ENCODE assay signal across 10 cellular contexts in the genomic region with DNA sequence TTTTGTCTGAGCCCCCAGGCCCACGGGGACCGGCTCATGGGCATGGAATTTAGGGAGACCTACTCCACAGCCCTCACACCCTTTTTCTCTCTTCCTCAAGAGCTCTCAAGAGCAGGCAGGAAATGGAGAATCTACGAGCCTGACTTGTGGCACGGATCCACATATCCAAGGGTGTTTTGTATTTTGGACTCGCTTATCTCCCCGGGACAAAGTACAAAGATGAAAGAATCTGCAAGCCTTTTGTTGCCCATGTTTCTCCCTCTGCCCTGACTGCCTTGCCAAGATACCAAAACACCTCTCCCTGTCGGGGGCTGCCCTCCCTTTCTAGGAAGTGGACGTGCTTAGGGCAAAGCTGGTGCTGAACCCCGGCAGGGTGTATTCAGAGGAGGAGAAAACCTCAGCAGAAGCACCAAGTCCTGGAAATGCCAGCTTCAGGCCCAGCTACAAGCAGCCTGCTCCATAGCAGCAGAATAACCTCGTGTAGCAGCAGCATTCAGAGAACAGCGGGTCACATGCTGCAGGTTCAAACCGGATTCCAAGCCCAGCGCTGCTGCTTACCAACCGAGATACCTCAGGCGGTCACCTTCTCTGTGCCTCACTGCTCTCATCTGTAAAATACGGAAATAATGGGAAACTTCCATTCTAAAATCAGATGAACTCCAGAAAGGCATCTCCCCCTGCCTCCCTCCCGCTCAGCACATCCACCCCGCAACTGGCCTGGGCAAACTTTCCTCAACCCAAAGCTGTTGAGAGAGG. TPM values are rescaled to one million over a fixed set of nuclear protein-coding genes. Genes with fewer than 3 reads are reported as not detected.
DNase-seq lines count a peak whose midpoint lies in the region; ATAC-seq and TF ChIP-seq lines count a peak whose summit lies in the region.
"Had no signal": no experiment of that assay in that cellular context is flagged by ENCODE, and none has a peak within 500 bp of the region (broad histone marks: within the 10 kb centered on the region; RNA-seq: fewer than 3 reads in every experiment).

No MANE protein-coding gene starts in this region.

- H3K4me3 Mint-ChIP-seq in HFFc6 (peak overlapping the region; percentile 7; the same call in 1 of the 2 replicates), progenitor cell of endocrine pancreas (ENCODE audit: low read depth) (no peak overlapping the region)
- H3K4me3 Mint-ChIP-seq: activated T-cell treated with anti-CD3 and anti-CD28 coated beads, Interleukin-2, amount 50 U/mL, for 72 hours had no signal

- no peak for ATAC-seq in GM19351 (IDR thresholded peaks at IDR 0.05; ENCODE audit: unreplicated experiment)
- ATAC-seq: activated T-cell treated with anti-CD3 and anti-CD28 coated beads, Interleukin-2, amount 50 U/mL, for 72 hours had no signal

- TF ChIP-seq CTCF in HFFc6 (IDR thresholded peaks at IDR 0.05) (no peak), VCaP (conservative IDR thresholded peaks at IDR 0.05) (no peak), left ventricle myocardium inferior (IDR thresholded peaks at IDR 0.05; ENCODE audit: borderline replicate concordance) (no peak), progenitor cell of endocrine pancreas (IDR thresholded peaks at IDR 0.05; ENCODE audit: unreplicated experiment) (no peak)

- intact Hi-C loops in left ventricle myocardium inferior (cut with micrococcal nuclease), result no loop called here

- no peaks in the 10 kb centered on the region for H3K27me3 ChIP-seq in left ventricle myocardium inferior (ENCODE audit: low read depth)

- DNase-seq in HFFc6 (no peak), left ventricle myocardium inferior (no peak), progenitor cell of endocrine pancreas (ENCODE audit: low spot score, unreplicated experiment) (no peak), germinal center (ENCODE audit: low spot score) (no peak), NAMALWA (ENCODE audit: low spot score) (no peak)
- DNase-seq in activated T-cell treated with anti-CD3 and anti-CD28 coated beads, Interleukin-2, amount 50 U/mL, for 48 hours, result no peak
- DNase-seq: activated T-cell treated with anti-CD3 and anti-CD28 coated beads, Interleukin-2, amount 50 U/mL, for 72 hours; Karpas-422 had no signal

- H3K27ac ChIP-seq in VCaP (peak overlapping the region; percentile 88), left ventricle myocardium inferior (replicated peaks) (peak overlapping the region; percentile 70)

- peak overlapping the region; percentile 29 for H3K4me3 ChIP-seq in left ventricle myocardium inferior

- H3K36me3 Mint-ChIP-seq in HFFc6 (ENCODE audit: low read depth) (no peaks in the 10 kb centered on the region), progenitor cell of endocrine pancreas (ENCODE audit: insufficient read depth) (peaks cover 6% of the 10 kb centered on the region)

- H3K4me1 Mint-ChIP-seq in HFFc6 (ENCODE audit: low read depth) (peaks cover 13% of the 10 kb centered on the region), progenitor cell of endocrine pancreas (ENCODE audit: low read depth) (peaks cover 21% of the 10 kb centered on the region)

- H3K36me3 ChIP-seq in left ventricle myocardium inferior, result peaks cover 13% of the 10 kb centered on the region

- no peaks in the 10 kb centered on the region for H3K9me3 Mint-ChIP-seq in HFFc6
- no peaks in the 10 kb centered on the region for H3K9me3 Mint-ChIP-seq in progenitor cell of endocrine pancreas (ENCODE audit: low read depth)
- H3K9me3 Mint-ChIP-seq: activated T-cell treated with anti-CD3 and anti-CD28 coated beads, Interleukin-2, amount 50 U/mL, for 72 hours had no signal

- H3K4me1 ChIP-seq in left ventricle myocardium inferior, result peaks cover 50% of the 10 kb centered on the region

- H3K27ac Mint-ChIP-seq in HFFc6, result peak overlapping the region; percentile 55
- peak overlapping the region; percentile 0 for H3K27ac Mint-ChIP-seq in progenitor cell of endocrine pancreas
- H3K27ac Mint-ChIP-seq: activated T-cell treated with anti-CD3 and anti-CD28 coated beads, Interleukin-2, amount 50 U/mL, for 72 hours had no signal

- peaks cover 9% of the 10 kb centered on the region for H3K27me3 Mint-ChIP-seq in HFFc6 (ENCODE audit: insufficient read depth)
- H3K27me3 Mint-ChIP-seq in progenitor cell of endocrine pancreas, result peaks cover 8% of the 10 kb centered on the region

- no peaks in the 10 kb centered on the region for H3K9me3 ChIP-seq in left ventricle myocardium inferior (replicated peaks)

RNA-seq across cellular contexts. Expression of a gene that starts 35.2 kb away (rescaled TPM):
- total RNA-seq in HFFc6 (2021; fragmentation: NEBNext Ultra II Directional; extraction: Animal tissue kit (Norgen Biotek cat#: 25700)), result not detected
- total RNA-seq in left ventricle myocardium inferior (4.5 TPM), progenitor cell of endocrine pancreas (not detected in 2 replicates)
- total RNA-seq: activated T-cell treated with anti-CD3 and anti-CD28 coated beads, Interleukin-2, amount 50 U/mL, for 72 hours had no signal
